Comparison of ENCODE assay signal across 8 cellular contexts in the genomic region with DNA sequence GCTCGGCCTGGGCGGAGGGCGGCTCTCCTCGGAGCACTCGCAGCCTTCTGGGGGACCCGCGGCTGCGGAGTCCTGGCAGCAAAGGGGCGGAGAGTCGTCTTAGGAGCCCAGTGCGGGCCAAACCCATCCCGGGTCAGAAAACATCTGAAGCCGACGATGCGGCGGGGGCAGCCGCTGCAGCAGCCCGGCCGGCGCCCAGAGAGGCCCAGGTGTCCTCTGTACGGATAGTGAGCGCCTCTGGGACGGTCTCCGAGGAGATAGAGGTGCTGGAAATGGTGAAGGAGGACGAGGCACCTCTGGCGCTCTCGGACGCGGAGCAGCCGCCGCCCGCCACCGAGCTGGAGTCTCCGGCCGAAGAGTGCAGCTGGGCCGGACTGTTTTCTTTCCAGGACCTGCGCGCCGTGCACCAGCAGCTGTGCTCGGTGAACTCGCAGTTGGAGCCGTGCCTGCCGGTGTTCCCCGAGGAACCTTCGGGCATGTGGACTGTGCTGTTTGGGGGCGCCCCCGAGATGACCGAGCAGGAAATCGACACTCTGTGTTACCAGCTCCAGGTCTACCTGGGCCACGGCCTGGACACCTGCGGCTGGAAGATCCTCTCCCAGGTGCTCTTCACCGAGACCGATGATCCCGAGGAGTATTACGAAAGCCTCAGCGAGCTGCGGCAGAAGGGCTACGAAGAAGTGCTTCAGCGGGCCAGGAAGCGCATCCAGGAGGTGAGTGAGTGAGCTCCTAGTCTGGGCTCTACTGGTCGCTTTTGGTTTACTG. TPM values are rescaled to one million over a fixed set of nuclear protein-coding genes. Genes with fewer than 3 reads are reported as not detected.
DNase-seq lines count a peak whose midpoint lies in the region; ATAC-seq and TF ChIP-seq lines count a peak whose summit lies in the region.

No MANE protein-coding gene starts in this region.

- H3K79me2 ChIP-seq in neural cell (replicated peaks; ENCODE audit: insufficient read depth, low read length), result peaks cover 40% of the 10 kb centered on the region

- no peak for TF ChIP-seq POLR2A in transverse colon (IDR thresholded peaks at IDR 0.05)

- H3K4me3 Mint-ChIP-seq in activated T-helper 1 cell treated with anti-CD3 and anti-CD28 coated beads, Interleukin-12 subunit alpha, Interleukin-12 subunit beta, Interleukin-2, Interleukin-4 antibody, amounts not matched to agents 30 ng/mL and 10 ng/mL and 1 ng/mL, durations not matched to agents 14 hours and 24 hours and 36 hours, result peak overlapping the region; percentile 89

- H3K4me2 ChIP-seq in neural cell (ENCODE audit: low read length), result peak overlapping the region; percentile 85

- in situ Hi-C loops in transverse colon (cut with MboI; ENCODE audit: low pct_ligation_motif_present in 1 of 4, low pct_unique_long_range_greater_than_20kb in 1 of 4, low sequenced_read_pairs in 3 of 4), result no loop called here

- peaks cover 21% of the 10 kb centered on the region for H4K20me1 ChIP-seq in neural cell (ENCODE audit: insufficient read depth)

- H3F3A ChIP-seq in neural cell (ENCODE audit: insufficient read depth, low read length, poor library complexity, severe bottlenecking), result no peaks in the 10 kb centered on the region

- peaks cover 4 to 51% (median 20%) of the 10 kb centered on the region in 4 donors for H3K4me1 ChIP-seq in transverse colon

- peak; percentile 15 for ATAC-seq in HG03039 (IDR thresholded peaks at IDR 0.05; ENCODE audit: unreplicated experiment)

- WGBS in transverse colon (ENCODE audit: low coverage in 1 of 2), 2 donors, result 0% methylated on average over 26 of the region's 61 CpGs; no CpG with 5 or more reads in 1 of the 2 donors

- peak overlapping the region; percentile 80 for H3K9ac ChIP-seq in neural cell (ENCODE audit: low read length)

- H2AFZ ChIP-seq in neural cell (ENCODE audit: low read depth, low read length), result no peak overlapping the region

- peak overlapping the region; percentile 82 for H3K27ac Mint-ChIP-seq in activated T-helper 1 cell treated with anti-CD3 and anti-CD28 coated beads, Interleukin-12 subunit alpha, Interleukin-12 subunit beta, Interleukin-2, Interleukin-4 antibody, amounts not matched to agents 30 ng/mL and 10 ng/mL and 1 ng/mL, durations not matched to agents 14 hours and 24 hours and 36 hours

- no peak for TF ChIP-seq CTCF in fibroblast of pulmonary artery (IDR thresholded peaks at IDR 0.05; ENCODE audit: low read length, missing control alignments)
- TF ChIP-seq CTCF in neural cell (IDR thresholded peaks at IDR 0.05; ENCODE audit: poor library complexity, severe bottlenecking), result no peak
- no peak for TF ChIP-seq CTCF in transverse colon (IDR thresholded peaks at IDR 0.05)

- peak overlapping the region; percentile 78 for H3K27ac ChIP-seq in neural cell (ENCODE audit: low read length)
- peak overlapping the region; percentile 92 to 96 (median 94) for H3K27ac ChIP-seq in transverse colon

- DNase-seq in NCI-H2081 (lab: John Stamatoyannopoulos, UW) (peak; percentile 17 to 27), NCI-H2081 treated with DMSO at 0.1 percent for 48 hours (lab: John Stamatoyannopoulos, UW) (no peak), NOMO-1 treated with DMSO at 0.1 percent for 48 hours (lab: John Stamatoyannopoulos, UW; ENCODE audit: unreplicated experiment) (peak; percentile 17), fibroblast of pulmonary artery (ENCODE audit: low read depth) (peak; percentile 34), transverse colon (peak; percentile 44)
- DNase-seq in activated T-helper 1 cell treated with anti-CD3 and anti-CD28 coated beads, Interleukin-12 subunit alpha, Interleukin-12 subunit beta, Interleukin-2, Interleukin-4 antibody, amounts not matched to agents 30 ng/mL and 10 ng/mL and 1 ng/mL, durations not matched to agents 14 hours and 24 hours and 36 hours (ENCODE audit: low spot score), result peak; percentile 28

- H3K27me3 Mint-ChIP-seq in activated T-helper 1 cell treated with anti-CD3 and anti-CD28 coated beads, Interleukin-12 subunit alpha, Interleukin-12 subunit beta, Interleukin-2, Interleukin-4 antibody, amounts not matched to agents 30 ng/mL and 10 ng/mL and 1 ng/mL, durations not matched to agents 14 hours and 24 hours and 36 hours (ENCODE audit: insufficient read depth), result no peaks in the 10 kb centered on the region

- peak overlapping the region; percentile 63 for H3K4me3 ChIP-seq in fibroblast of pulmonary artery (replicated peaks; ENCODE audit: low read depth, low read length)
- H3K4me3 ChIP-seq in neural cell (ENCODE audit: low read length), result peak overlapping the region; percentile 98
- H3K4me3 ChIP-seq in transverse colon, result peak overlapping the region; percentile 53 to 93 (median 71)

- H3K36me3 ChIP-seq in neural cell (ENCODE audit: insufficient read depth, low read length) (no peaks in the 10 kb centered on the region), transverse colon (no peaks in the 10 kb centered on the region)

- H3K9me3 ChIP-seq in neural cell (ENCODE audit: low read length), result no peaks in the 10 kb centered on the region
- H3K9me3 ChIP-seq in transverse colon, result no peaks in the 10 kb centered on the region

- H3K4me1 Mint-ChIP-seq in activated T-helper 1 cell treated with anti-CD3 and anti-CD28 coated beads, Interleukin-12 subunit alpha, Interleukin-12 subunit beta, Interleukin-2, Interleukin-4 antibody, amounts not matched to agents 30 ng/mL and 10 ng/mL and 1 ng/mL, durations not matched to agents 14 hours and 24 hours and 36 hours (ENCODE audit: low read depth), result peaks cover 46% of the 10 kb centered on the region

- H3K9me3 Mint-ChIP-seq in activated T-helper 1 cell treated with anti-CD3 and anti-CD28 coated beads, Interleukin-12 subunit alpha, Interleukin-12 subunit beta, Interleukin-2, Interleukin-4 antibody, amounts not matched to agents 30 ng/mL and 10 ng/mL and 1 ng/mL, durations not matched to agents 14 hours and 24 hours and 36 hours, result no peaks in the 10 kb centered on the region

- H3K27me3 ChIP-seq in neural cell (ENCODE audit: insufficient read depth, low read depth, low read length), result no peaks in the 10 kb centered on the region
- H3K27me3 ChIP-seq in transverse colon, result no peaks in the 10 kb centered on the region

- intact Hi-C loops in activated T-helper 1 cell treated with anti-CD3 and anti-CD28 coated beads, Interleukin-12 subunit alpha, Interleukin-12 subunit beta, Interleukin-2, Interleukin-4 antibody, amounts not matched to agents 30 ng/mL and 10 ng/mL and 1 ng/mL, durations not matched to agents 14 hours and 24 hours and 36 hours (cut with micrococcal nuclease), result loop anchor here (1.0 to 10.0 kb wide), 11 partner anchors 102 to 1745 kb away; a partner anchor contains a TSS
- intact Hi-C loops in transverse colon (cut with DNase I; ENCODE audit: low total_unique reads), result loop anchor here (5.0 to 10.0 kb wide), 3 partner anchors 105 to 1745 kb away; a partner anchor contains a TSS

- no peak for TF ChIP-seq RAD21 in neural cell (conservative IDR thresholded peaks at IDR 0.05)

- TF ChIP-seq EP300 in neural cell (conservative IDR thresholded peaks at IDR 0.05; ENCODE audit: poor library complexity, severe bottlenecking) (no peak), transverse colon (IDR thresholded peaks at IDR 0.05; ENCODE audit: low read depth) (no peak)

- no peaks in the 10 kb centered on the region for H3K9me2 ChIP-seq in neural cell (ENCODE audit: insufficient read depth, low read length)

- peaks cover 4% of the 10 kb centered on the region for H3K36me3 Mint-ChIP-seq in activated T-helper 1 cell treated with anti-CD3 and anti-CD28 coated beads, Interleukin-12 subunit alpha, Interleukin-12 subunit beta, Interleukin-2, Interleukin-4 antibody, amounts not matched to agents 30 ng/mL and 10 ng/mL and 1 ng/mL, durations not matched to agents 14 hours and 24 hours and 36 hours (ENCODE audit: low read depth)

TF ChIP-seq in neural cell, 6 proteins besides CTCF, POLR2A, EP300 and RAD21:
- TF ChIP-seq MXI1 (conservative IDR thresholded peaks at IDR 0.05; ENCODE audit: poor library complexity, severe bottlenecking) (peak; percentile 9), EZH2 (IDR thresholded peaks at IDR 0.05; ENCODE audit: borderline replicate concordance, insufficient read depth, low read length, poor library complexity, severe bottlenecking) (no peak)
TF ChIP-seq in neural cell: peak in this region for 1.

RNA-seq across cellular contexts. Expression of a gene that starts 1.2 kb away (rescaled TPM):
- 5.5 and 5.9 TPM in 2 replicates for total RNA-seq in activated T-helper 1 cell treated with anti-CD3 and anti-CD28 coated beads, Interleukin-12 subunit alpha, Interleukin-12 subunit beta, Interleukin-2, Interleukin-4 antibody, amounts not matched to agents 30 ng/mL and 10 ng/mL and 1 ng/mL, durations not matched to agents 14 hours and 24 hours and 36 hours
- 16.1 and 19.3 TPM in 2 replicates for polyA plus RNA-seq in neural cell
- 45.3 and 50.2 TPM in 2 replicates for polyA minus RNA-seq in neural cell
- 10 to 100 TPM in 3 of 4 donors, 1 to 10 TPM in 1; 7.8 to 25.1 (median 14.7) TPM for total RNA-seq in transverse colon
